ENCODE assay signal across 14 cellular contexts in the genomic region with DNA sequence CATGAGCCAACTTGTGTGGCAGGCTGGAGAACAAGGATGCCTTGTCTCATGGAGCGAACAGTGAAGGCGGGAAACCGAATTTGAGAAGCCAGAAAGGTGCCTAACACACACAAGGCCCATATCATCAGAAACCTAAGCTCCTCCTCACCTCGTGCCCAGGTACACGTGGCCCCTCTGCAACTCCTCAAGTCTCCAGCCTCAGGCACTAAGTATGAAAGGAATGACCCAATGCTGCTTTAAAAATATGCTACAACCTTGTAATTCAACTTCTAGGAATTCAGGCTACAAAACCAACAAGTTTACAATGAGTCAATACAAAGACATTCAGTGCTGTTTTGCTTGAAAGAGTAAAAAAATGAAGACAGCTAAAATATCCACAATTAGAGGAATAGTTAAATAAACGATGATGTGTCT.
DNase-seq lines count a peak whose midpoint lies in the region; TF ChIP-seq lines count a peak whose summit lies in the region.
"Had no signal": no experiment of that assay in that cellular context is flagged by ENCODE, and none has a peak within 500 bp of the region (broad histone marks: within the 10 kb centered on the region; RNA-seq: fewer than 3 reads in every experiment).

No MANE protein-coding gene starts in this region.

- no peak overlapping the region for H4K8ac ChIP-seq in mesenchymal stem cell (ENCODE audit: low read length)

- no peak overlapping the region for H3K4me3 ChIP-seq in BJ (ENCODE audit: low read depth, low read length)
- H3K4me3 ChIP-seq in cardiac fibroblast (replicated peaks in 1 of 2; ENCODE audit: low read depth in 2 of 2, low read length in 2 of 2): no peak overlapping the region
- H3K4me3 ChIP-seq in mesenchymal stem cell (ENCODE audit: insufficient read depth in 1 of 2, low read depth in 1 of 2, low read length in 2 of 2): no peak overlapping the region
- H3K4me3 ChIP-seq in suprapubic skin: no peak overlapping the region
- H3K4me3 ChIP-seq: ascending aorta, heart right ventricle, tibial artery had no signal

- H3K36me3 ChIP-seq in BJ (ENCODE audit: control insufficient read depth, insufficient read depth, low read length): no peaks in the 10 kb centered on the region; the same call in 1 of the 2 replicates
- H3K36me3 ChIP-seq in mesenchymal stem cell (ENCODE audit: control insufficient read depth in 1 of 2, insufficient read depth in 2 of 2, low read depth in 1 of 2, low read length in 2 of 2): no peaks in the 10 kb centered on the region
- no peaks in the 10 kb centered on the region for H3K36me3 ChIP-seq in suprapubic skin
- H3K36me3 ChIP-seq: ascending aorta, heart right ventricle, tibial artery had no signal

- no peak overlapping the region for H2AFZ ChIP-seq in mesenchymal stem cell (ENCODE audit: low read depth, low read length)

- POLR2A ChIA-PET in BJ (lab: Charles Lee): no interaction called here
- POLR2A ChIA-PET in activated CD4-positive, alpha-beta memory T cell treated with anti-CD3 and anti-CD28 coated beads for 36 hours (lab: Charles Lee): no interaction called here

- H3K4me1 ChIP-seq in mesenchymal stem cell (ENCODE audit: control insufficient read depth, insufficient read depth, low read depth, low read length) (peaks cover 5% of the 10 kb centered on the region), suprapubic skin (no peaks in the 10 kb centered on the region)
- H3K4me1 ChIP-seq: ascending aorta had no signal

- no peak overlapping the region for H3K27ac Mint-ChIP-seq in activated CD4-positive, alpha-beta memory T cell treated with anti-CD3 and anti-CD28 coated beads for 36 hours
- H3K27ac Mint-ChIP-seq in endothelial cell (ENCODE audit: unreplicated experiment): no peak overlapping the region
- H3K27ac Mint-ChIP-seq: natural killer cell had no signal

- H3K9me3 Mint-ChIP-seq in activated CD4-positive, alpha-beta memory T cell treated with anti-CD3 and anti-CD28 coated beads for 36 hours: peaks cover 6% of the 10 kb centered on the region
- H3K9me3 Mint-ChIP-seq in endothelial cell (ENCODE audit: unreplicated experiment): no peaks in the 10 kb centered on the region
- H3K9me3 Mint-ChIP-seq: natural killer cell had no signal

- H3K14ac ChIP-seq in mesenchymal stem cell (ENCODE audit: low read length in 2 of 2): no peak overlapping the region

- no peak for TF ChIP-seq EP300 in Ishikawa (IDR thresholded peaks at IDR 0.05; ENCODE audit: borderline replicate concordance)
- no peak for TF ChIP-seq EP300 in suprapubic skin (IDR thresholded peaks at IDR 0.05)

- no peak overlapping the region for H4K91ac ChIP-seq in mesenchymal stem cell (ENCODE audit: low read length)

- TF ChIP-seq RAD21 in Ishikawa (IDR thresholded peaks at IDR 0.05; ENCODE audit: low read depth): no peak

- DNase-seq in BJ (ENCODE audit: low read depth): peak; percentile 62
- peak; percentile 61 to 89 for DNase-seq in cardiac fibroblast (ENCODE audit: low read depth in 2 of 2)
- DNase-seq in mesenchymal stem cell: peak; percentile 72
- no peak for DNase-seq in activated CD4-positive, alpha-beta memory T cell treated with anti-CD3 and anti-CD28 coated beads for 36 hours
- DNase-seq in DMS 273 treated with DMSO at 0.1 percent for 48 hours (lab: John Stamatoyannopoulos, UW): no peak
- no peak for DNase-seq in suprapubic skin (ENCODE audit: low spot score in 2 of 2)
- no peak for DNase-seq in endothelial cell (ENCODE audit: low spot score)
- DNase-seq: activated CD4-positive, CD25-positive, alpha-beta regulatory T cell treated with anti-CD3 and anti-CD28 coated beads, Interleukin-2, amount 50 U/mL, for 72 hours; heart right ventricle; natural killer cell; stimulated activated CD4-positive, alpha-beta T cell treated with anti-CD3 and anti-CD28 coated beads, Interleukin-4, amount 100 ng/mL, for 24 hours; tibial artery had no signal

- no peak overlapping the region for H2BK15ac ChIP-seq in mesenchymal stem cell (ENCODE audit: low read depth, poor library complexity, severe bottlenecking)

- intact Hi-C loops in activated CD4-positive, alpha-beta memory T cell treated with anti-CD3 and anti-CD28 coated beads for 36 hours (cut with micrococcal nuclease): no loop called here

- no peak for TF ChIP-seq CTCF in BJ (IDR thresholded peaks at IDR 0.05; ENCODE audit: insufficient read depth, low read depth, low read length)
- no peak for TF ChIP-seq CTCF in cardiac fibroblast (IDR thresholded peaks at IDR 0.05; ENCODE audit: low read depth, low read length)
- TF ChIP-seq CTCF in suprapubic skin (IDR thresholded peaks at IDR 0.05): no peak
- no peak for TF ChIP-seq CTCF in endothelial cell (IDR thresholded peaks at IDR 0.05; ENCODE audit: unreplicated experiment)

- H2BK120ac ChIP-seq in mesenchymal stem cell (ENCODE audit: low read depth, low read length): no peak overlapping the region

- no peak overlapping the region for H2BK12ac ChIP-seq in mesenchymal stem cell (ENCODE audit: low read length in 2 of 2)

- H3K9me3 ChIP-seq in mesenchymal stem cell (ENCODE audit: control insufficient read depth, low read length) (no peaks in the 10 kb centered on the region), suprapubic skin (no peaks in the 10 kb centered on the region)
- H3K9me3 ChIP-seq: ascending aorta, heart right ventricle, tibial artery had no signal

- H3K4me2 ChIP-seq in mesenchymal stem cell (ENCODE audit: low read length, poor library complexity, severe bottlenecking): no peak overlapping the region

- no peak overlapping the region for H3K4ac ChIP-seq in mesenchymal stem cell (ENCODE audit: low read depth in 1 of 2, low read length in 2 of 2)

- H2BK5ac ChIP-seq in mesenchymal stem cell (ENCODE audit: low read depth, low read length, poor library complexity, severe bottlenecking): no peak overlapping the region

- CTCF ChIA-PET in BJ (lab: Yijun Ruan, JAX): interaction anchor here (0.9 to 1.0 kb wide), 3 partner anchors 14 to 92 kb away, joined by 3 read pairs; no protein-coding TSS in a partner anchor
- CTCF ChIA-PET in activated CD4-positive, alpha-beta memory T cell treated with anti-CD3 and anti-CD28 coated beads for 36 hours (lab: Charles Lee): no interaction called here

- no peak for TF ChIP-seq POLR2A in suprapubic skin (IDR thresholded peaks at IDR 0.05)

- no peak overlapping the region for H3K4me3 Mint-ChIP-seq in activated CD4-positive, alpha-beta memory T cell treated with anti-CD3 and anti-CD28 coated beads for 36 hours
- H3K4me3 Mint-ChIP-seq in endothelial cell (ENCODE audit: unreplicated experiment): no peak overlapping the region
- H3K4me3 Mint-ChIP-seq: natural killer cell had no signal

- no peaks in the 10 kb centered on the region for H3K27me3 Mint-ChIP-seq in activated CD4-positive, alpha-beta memory T cell treated with anti-CD3 and anti-CD28 coated beads for 36 hours
- peaks cover 4% of the 10 kb centered on the region for H3K27me3 Mint-ChIP-seq in endothelial cell (ENCODE audit: unreplicated experiment)

- H3K9ac ChIP-seq in mesenchymal stem cell (ENCODE audit: low read length): no peak overlapping the region

- H3K27me3 ChIP-seq in BJ (ENCODE audit: control insufficient read depth, insufficient read depth, low read length) (no peaks in the 10 kb centered on the region), mesenchymal stem cell (ENCODE audit: control insufficient read depth in 1 of 2, insufficient read depth in 1 of 2, low read length in 2 of 2) (no peaks in the 10 kb centered on the region), suprapubic skin (no peaks in the 10 kb centered on the region)
- H3K27me3 ChIP-seq: ascending aorta, heart right ventricle, tibial artery had no signal

- H3K79me1 ChIP-seq in mesenchymal stem cell (replicated peaks; ENCODE audit: low read length, poor library complexity, severe bottlenecking): peaks cover 4% of the 10 kb centered on the region

- H3K36me3 Mint-ChIP-seq in activated CD4-positive, alpha-beta memory T cell treated with anti-CD3 and anti-CD28 coated beads for 36 hours: peaks cover 44% of the 10 kb centered on the region
- H3K36me3 Mint-ChIP-seq in endothelial cell (ENCODE audit: low read depth, unreplicated experiment): no peaks in the 10 kb centered on the region
- H3K36me3 Mint-ChIP-seq: natural killer cell had no signal

- H3K18ac ChIP-seq in mesenchymal stem cell (ENCODE audit: low read depth in 1 of 2, low read length in 2 of 2): no peak overlapping the region

- no peak overlapping the region for H3K23ac ChIP-seq in mesenchymal stem cell (ENCODE audit: low read length in 2 of 2)

- no peak overlapping the region for H2AK5ac ChIP-seq in mesenchymal stem cell (ENCODE audit: low read length, severe bottlenecking)

- H3K4me1 Mint-ChIP-seq in activated CD4-positive, alpha-beta memory T cell treated with anti-CD3 and anti-CD28 coated beads for 36 hours (ENCODE audit: low read depth): peaks cover 63% of the 10 kb centered on the region
- peaks cover 2% of the 10 kb centered on the region for H3K4me1 Mint-ChIP-seq in endothelial cell (ENCODE audit: unreplicated experiment)

- H3K27ac ChIP-seq in mesenchymal stem cell (ENCODE audit: low read length, poor library complexity, severe bottlenecking) (peak overlapping the region; percentile 94), suprapubic skin (no peak overlapping the region)
- H3K27ac ChIP-seq: ascending aorta, heart right ventricle, tibial artery had no signal

- WGBS in mesenchymal stem cell: 54% methylated on average over 5 of the region's 6 CpGs
- WGBS in suprapubic skin: 67% methylated on average over 6 of the region's 6 CpGs

TF ChIP-seq in Ishikawa, 13 proteins besides CTCF, POLR2A, EP300 and RAD21:
- TF ChIP-seq TEAD4 (IDR thresholded peaks at IDR 0.05) (0 out of 2 replicates have a peak, but pooled peaks have one; percentile 5), CREB1 (IDR thresholded peaks at IDR 0.05; ENCODE audit: low read depth) (no peak)
- TF ChIP-seq, protein P1, sequence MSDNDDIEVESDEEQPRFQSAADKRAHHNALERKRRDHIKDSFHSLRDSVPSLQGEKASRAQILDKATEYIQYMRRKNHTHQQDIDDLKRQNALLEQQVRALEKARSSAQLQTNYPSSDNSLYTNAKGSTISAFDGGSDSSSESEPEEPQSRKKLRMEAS (IDR thresholded peaks at IDR 0.05): peak; percentile 80
TF ChIP-seq in Ishikawa: peak in this region for 2.

Comparison
In these comparisons a context has a peak if more than half of its experiments do, and no peak if none do; other contexts are left out.
1. DNase-seq: peak in BJ (single experiment), cardiac fibroblast (2 of 2) and mesenchymal stem cell (single experiment); none in activated CD4-positive, alpha-beta memory T cell treated with anti-CD3 and anti-CD28 coated beads for 36 hours (single experiment), DMS 273 treated with DMSO at 0.1 percent for 48 hours (single experiment), suprapubic skin (0 of 2) and endothelial cell (single experiment).